ENCODE assay signal across 8 cellular contexts in the genomic region with DNA sequence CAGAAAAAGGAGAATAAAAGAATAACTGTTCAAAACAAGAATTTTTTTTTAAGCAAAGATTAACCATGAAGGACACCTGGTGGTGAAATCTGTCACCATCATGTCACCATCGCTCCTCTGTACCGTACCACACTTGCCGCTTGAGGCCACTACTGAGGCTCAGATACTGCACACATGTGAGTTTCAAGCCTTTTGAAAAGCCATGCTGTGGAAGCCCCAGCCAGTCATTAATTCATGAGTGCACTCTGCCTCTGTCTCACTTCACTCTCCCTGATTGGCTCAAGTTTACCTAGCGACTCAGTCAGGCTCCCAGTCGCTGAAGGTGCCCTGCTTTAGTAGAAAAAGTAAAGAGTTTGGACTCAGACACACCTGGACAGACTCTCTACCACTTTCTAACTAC. TPM values are rescaled to one million over a fixed set of nuclear protein-coding genes. Genes with fewer than 3 reads are reported as not detected.
DNase-seq lines count a peak whose midpoint lies in the region; ATAC-seq and TF ChIP-seq lines count a peak whose summit lies in the region.

No MANE protein-coding gene starts in this region.

- intact Hi-C loops in breast epithelium (cut with DNase I; ENCODE audit: low total_unique reads) (no loop called here), spleen (cut with DNase I; ENCODE audit: low total_unique reads) (loop anchor here (5.0 kb wide), 1 partner anchor 124 kb away; no protein-coding TSS in a partner anchor)

- TF ChIP-seq POLR2A in breast epithelium (IDR thresholded peaks at IDR 0.05) (no peak), spleen (IDR thresholded peaks at IDR 0.05) (no peak)

- H3K36me3 ChIP-seq in breast epithelium, result no peaks in the 10 kb centered on the region
- H3K36me3 ChIP-seq in spleen, result no peaks in the 10 kb centered on the region

- ATAC-seq in GM18520 (IDR thresholded peaks at IDR 0.05; ENCODE audit: unreplicated experiment) (peak; percentile 94), HG02870 (IDR thresholded peaks at IDR 0.05; ENCODE audit: unreplicated experiment) (peak; percentile 99)

- 65 to 73% (median 67%) methylated on average over 5 of the region's 5 CpGs for WGBS in spleen, 5 donors

- H3K27ac ChIP-seq in C4-2B (no peak overlapping the region), breast epithelium (no peak overlapping the region), spleen (no peak overlapping the region)

- H3K4me3 ChIP-seq in breast epithelium (no peak overlapping the region), spleen (no peak overlapping the region)

- DNase-seq in NCI-H1092 treated with DMSO at 0.1 percent for 48 hours (lab: John Stamatoyannopoulos, UW), result peak; percentile 32
- DNase-seq in breast epithelium (ENCODE audit: low spot score in 2 of 2), result no peak
- DNase-seq in spleen, result peak; percentile 75
- no peak for DNase-seq in hippocampal formation (lab: John Stamatoyannopoulos, UW)
- no peak for DNase-seq in activated CD4-positive, CD25-positive, alpha-beta regulatory T cell treated with anti-CD3 and anti-CD28 coated beads, Interleukin-2, amount 50 U/mL, for 72 hours

- H3K4me1 ChIP-seq in breast epithelium, result no peaks in the 10 kb centered on the region
- H3K4me1 ChIP-seq in spleen, result peaks cover 0 to 36% (median 8%) of the 10 kb centered on the region in 6 donors

- TF ChIP-seq CTCF in C4-2B (conservative IDR thresholded peaks at IDR 0.05), result peak; percentile 93
- peak in 2 of 3 donors; percentile 50 to 54 for TF ChIP-seq CTCF in breast epithelium (IDR thresholded peaks at IDR 0.05)
- peak; percentile 31 to 81 (median 67) for TF ChIP-seq CTCF in spleen (IDR thresholded peaks at IDR 0.05 in 8 of 11, conservative IDR thresholded peaks at IDR 0.05 in 3 of 11)

- no peaks in the 10 kb centered on the region for H3K27me3 ChIP-seq in breast epithelium
- H3K27me3 ChIP-seq in spleen (replicated peaks in 1 of 7), result peaks cover 0 to 3% (median 0%) of the 10 kb centered on the region in 7 donors

- H3K9me3 ChIP-seq in breast epithelium, result no peaks in the 10 kb centered on the region
- no peaks in the 10 kb centered on the region for H3K9me3 ChIP-seq in spleen

RNA-seq across cellular contexts. Expression of gene MS4A12, which starts 6.6 kb away (rescaled TPM):
- total RNA-seq in breast epithelium, result 1 to 10 TPM in 1 of 3 donors, not detected in 2; 3.9 TPM
- total RNA-seq in spleen, result not detected
- under 1 TPM in 1 of 3 donors, not detected in 2; 0.10 TPM for polyA plus RNA-seq in spleen

RNA-seq across cellular contexts. Expression of gene MS4A13, which starts 29.2 kb away (rescaled TPM):
- total RNA-seq in breast epithelium (not detected), spleen (not detected)
- polyA plus RNA-seq in spleen, result not detected

RNA-seq across cellular contexts. Expression of gene MS4A1, which starts 30.3 kb away (rescaled TPM):
- total RNA-seq in breast epithelium (1 to 10 TPM in 2 of 3 donors, not detected in 1; 1.5 to 1.6 TPM), spleen (100 to 1,000 TPM; 237 to 532 (median 344) TPM)
- 1,000 to 10,000 TPM in 1 of 3 donors, 100 to 1,000 TPM in 2; 575 to 1,116 (median 717) TPM for polyA plus RNA-seq in spleen

RNA-seq across cellular contexts. Expression of gene MS4A5, which starts 56.6 kb away (rescaled TPM):
- total RNA-seq in breast epithelium (not detected), spleen (not detected)
- polyA plus RNA-seq in spleen, result not detected

Comparison
In these comparisons a context has a peak if more than half of its experiments do, and no peak if none do; other contexts are left out.
1. DNase-seq: peak in NCI-H1092 treated with DMSO at 0.1 percent for 48 hours (single experiment) and spleen (single experiment); none in breast epithelium (0 of 2), hippocampal formation (0 of 2) and activated CD4-positive, CD25-positive, alpha-beta regulatory T cell treated with anti-CD3 and anti-CD28 coated beads, Interleukin-2, amount 50 U/mL, for 72 hours (single experiment).
2. RNA of gene MS4A1, which starts 30.3 kb away (total RNA-seq): 237 to 532 TPM in spleen; 1.5 to 1.6 TPM in breast epithelium; every median in the first group is over 10 times any median in the second.
3. Peak in every context shown above with its lines, with median percentiles within 50 percentile points of each other: CTCF ChIP-seq.